Comparison of ENCODE assay signal across 13 cellular contexts in the genomic region with DNA sequence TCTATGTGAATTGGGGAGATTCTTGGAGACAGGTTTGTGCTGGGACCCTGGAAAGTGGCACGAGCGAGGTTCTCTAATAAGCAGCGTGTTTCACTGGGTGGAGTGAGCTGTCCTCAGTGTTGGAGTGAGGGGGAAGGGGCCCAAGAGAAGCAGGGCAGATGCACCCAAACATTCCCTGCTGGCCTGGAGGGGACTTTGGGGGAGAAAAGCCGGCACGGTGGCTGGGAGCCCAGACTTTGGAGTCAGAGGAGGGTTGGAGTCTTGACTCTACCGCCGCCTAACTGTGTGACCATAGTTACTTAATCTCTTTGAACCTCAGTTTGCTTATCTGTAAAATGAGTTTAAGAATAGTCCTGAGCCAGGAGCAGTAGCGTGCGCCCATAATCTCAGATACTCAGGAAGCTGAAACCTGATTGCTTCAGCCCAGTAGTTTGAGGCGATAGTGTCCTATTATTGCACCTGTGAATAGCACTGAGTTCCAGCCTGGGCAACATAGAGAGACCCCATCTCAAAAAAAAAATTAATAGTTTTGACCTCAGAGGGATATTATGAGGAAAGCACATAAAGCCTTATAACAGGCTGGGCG. TPM values are rescaled to one million over a fixed set of nuclear protein-coding genes. Genes with fewer than 3 reads are reported as not detected.
DNase-seq lines count a peak whose midpoint lies in the region; ATAC-seq and TF ChIP-seq lines count a peak whose summit lies in the region.
"Had no signal": no experiment of that assay in that cellular context is flagged by ENCODE, and none has a peak within 500 bp of the region (broad histone marks: within the 10 kb centered on the region; RNA-seq: fewer than 3 reads in every experiment).

No MANE protein-coding gene starts in this region.

- H3K4me1 ChIP-seq in adipocyte (ENCODE audit: control insufficient read depth, insufficient read depth, low read length) (peaks cover 63% of the 10 kb centered on the region), hepatocyte (ENCODE audit: insufficient read depth) (peaks cover 44% of the 10 kb centered on the region), psoas muscle (peaks cover 13% of the 10 kb centered on the region)
- H3K4me1 ChIP-seq: HAP-1 had no signal

- ATAC-seq in psoas muscle: no peak

- intact Hi-C loops in psoas muscle (cut with DNase I): loop anchor here (5.0 kb wide), 2 partner anchors 81 to 99 kb away; partner anchors contain the start of gene ARFGAP2 (in 1 of the 2)

- peak overlapping the region; percentile 87 for H3K27ac ChIP-seq in hepatocyte
- H3K27ac ChIP-seq in psoas muscle: peak overlapping the region; percentile 66
- H3K27ac ChIP-seq: VCaP had no signal

- H3K4me3 ChIP-seq in AG10803 (ENCODE audit: low read length) (peak overlapping the region; percentile 15; the same call in 1 of the 2 replicates), adipocyte (ENCODE audit: low read length) (peak overlapping the region; percentile 82), hepatocyte (no peak overlapping the region), psoas muscle (peak overlapping the region; percentile 55)
- H3K4me3 ChIP-seq: HAP-1 had no signal

- TF ChIP-seq POLR2A in erythroblast (IDR thresholded peaks at IDR 0.05; ENCODE audit: low read length): no peak

- WGBS in hepatocyte (ENCODE audit: low lambda C conversion rate, missing lambda C conversion rate): 89% methylated on average over 10 of the region's 11 CpGs
- WGBS in psoas muscle, 3 donors: 45 to 58% (median 48%) methylated on average over 11 of the region's 11 CpGs

- peaks cover 3% of the 10 kb centered on the region for H3K79me2 ChIP-seq in hepatocyte

- TF ChIP-seq CTCF in AG10803 (conservative IDR thresholded peaks at IDR 0.05; ENCODE audit: low read length) (no peak), hepatocyte (IDR thresholded peaks at IDR 0.05; ENCODE audit: poor library complexity) (no peak), psoas muscle (IDR thresholded peaks at IDR 0.05) (no peak)

- H3K9ac ChIP-seq in adipocyte (ENCODE audit: low read length): peak overlapping the region; percentile 89

- peak overlapping the region; percentile 74 for H3K4me2 ChIP-seq in hepatocyte

- DNase-seq in AG10803 (ENCODE audit: low read depth): no peak
- DNase-seq in adipocyte (ENCODE audit: low read depth): no peak
- DNase-seq in hepatocyte (ENCODE audit: low spot score): no peak
- no peak for DNase-seq in psoas muscle
- DNase-seq in erythroblast (lab: John Stamatoyannopoulos, UW): no peak
- no peak for DNase-seq in NCI-H345 (lab: John Stamatoyannopoulos, UW)
- no peak for DNase-seq in T-helper 1 cell
- no peak for DNase-seq in activated gamma-delta T cell (lab: John Stamatoyannopoulos, UW)
- DNase-seq: CD4-positive, CD25-positive, alpha-beta regulatory T cell; NCI-H510A treated with DMSO at 0.1 percent for 48 hours; stimulated activated CD4-positive, alpha-beta T cell treated with anti-CD3 and anti-CD28 coated beads, Interleukin-4, amount 100 ng/mL, for 4 hours had no signal

- H3K36me3 ChIP-seq in adipocyte (ENCODE audit: control insufficient read depth, insufficient read depth, low read length, severe bottlenecking) (peaks cover 9% of the 10 kb centered on the region), hepatocyte (replicated peaks; ENCODE audit: insufficient read depth, low read depth) (no peaks in the 10 kb centered on the region), psoas muscle (ENCODE audit: insufficient read depth in 1 of 2, low read depth in 1 of 2) (peaks cover 0 to 8% of the 10 kb centered on the region in 2 donors)
- H3K36me3 ChIP-seq: HAP-1 had no signal

- H3K9me2 ChIP-seq in hepatocyte (replicated peaks; ENCODE audit: insufficient read depth): no peaks in the 10 kb centered on the region

- H4K20me1 ChIP-seq in hepatocyte (ENCODE audit: insufficient read depth, poor library complexity, severe bottlenecking): no peaks in the 10 kb centered on the region

- H3K9me3 ChIP-seq in adipocyte (ENCODE audit: control insufficient read depth, low read length) (no peaks in the 10 kb centered on the region), hepatocyte (ENCODE audit: low read depth) (no peaks in the 10 kb centered on the region), psoas muscle (no peaks in the 10 kb centered on the region)
- H3K9me3 ChIP-seq: HAP-1 had no signal

- H2AFZ ChIP-seq in hepatocyte: no peak overlapping the region

- no peaks in the 10 kb centered on the region for H3K27me3 ChIP-seq in adipocyte (replicated peaks; ENCODE audit: control insufficient read depth, insufficient read depth, low read length)
- no peaks in the 10 kb centered on the region for H3K27me3 ChIP-seq in hepatocyte
- H3K27me3 ChIP-seq in psoas muscle (ENCODE audit: insufficient read depth in 3 of 3, low read length in 2 of 3): no peaks in the 10 kb centered on the region

RNA-seq across cellular contexts. Expression of gene NR1H3, which starts 0.6 kb away (rescaled TPM):
- total RNA-seq in hepatocyte (40.8 and 49.5 TPM in 2 replicates), psoas muscle (10 to 100 TPM in 1 of 4 donors, 1 to 10 TPM in 3; 3.9 to 12.6 (median 5.2) TPM)
- polyA plus RNA-seq in hepatocyte (41.5 and 43.1 TPM in 2 replicates), psoas muscle (1 to 10 TPM; 6.2 to 9.3 (median 7.6) TPM)

RNA-seq across cellular contexts. Expression of gene ACP2, which starts 9.8 kb away (rescaled TPM):
- total RNA-seq in hepatocyte (31.5 and 40.3 TPM in 2 replicates), psoas muscle (10 to 100 TPM in 3 of 4 donors, 1 to 10 TPM in 1; 7.1 to 17.8 (median 15.3) TPM)
- polyA plus RNA-seq in hepatocyte (26.5 and 29.6 TPM in 2 replicates), psoas muscle (10 to 100 TPM; 13.1 to 19.0 (median 18.5) TPM)

RNA-seq across cellular contexts. Expression of gene MADD, which starts 11.5 kb away (rescaled TPM):
- total RNA-seq in hepatocyte (19.1 and 28.0 TPM in 2 replicates), psoas muscle (10 to 100 TPM; 17.5 to 33.6 (median 25.6) TPM)
- polyA plus RNA-seq in hepatocyte (17.6 and 19.6 TPM in 2 replicates), psoas muscle (10 to 100 TPM; 11.5 to 32.0 (median 17.8) TPM)

RNA-seq across cellular contexts. Expression of gene DDB2, which starts 43.6 kb away (rescaled TPM):
- 17.2 and 17.7 TPM in 2 replicates for total RNA-seq in hepatocyte
- polyA plus RNA-seq in hepatocyte: 25.7 and 28.2 TPM in 2 replicates
- 1 to 10 TPM; 5.1 to 9.3 (median 6.9) TPM for total RNA-seq in psoas muscle
- polyA plus RNA-seq in psoas muscle: 10 to 100 TPM in 1 of 3 donors, 1 to 10 TPM in 2; 3.8 to 11.5 (median 4.3) TPM
